In genomic region chr5:146447734-146448380, GRCh38 we compare ENCODE assay signal across 1 cellular context.
A peak's percentile ranks its signal among the peaks of the same experiment; 100 is the strongest.
TF ChIP-seq lines count a peak whose summit lies in the region.

No MANE protein-coding gene starts in this region.

TF ChIP-seq in K562, 482 proteins besides CTCF, POLR2A, EP300 and RAD21 (continued from another document and continues in another):
- TF ChIP-seq NKRF (IDR thresholded peaks at IDR 0.05; ENCODE audit: borderline replicate concordance) (peak; percentile 72), RERE (CRISPR knock-in tag; IDR thresholded peaks at IDR 0.05; ENCODE audit: borderline replicate concordance) (0 out of 2 replicates have a peak, but pooled peaks have one; percentile 61), PATZ1 (CRISPR knock-in tag; IDR thresholded peaks at IDR 0.05; ENCODE audit: borderline replicate concordance) (no peak), PHF21A (IDR thresholded peaks at IDR 0.05; ENCODE audit: borderline replicate concordance, low read depth) (no peak), MEF2A (IDR thresholded peaks at IDR 0.05; ENCODE audit: control insufficient read depth, low read depth, low read length) (no peak), ZNF589 (CRISPR knock-in tag; IDR thresholded peaks at IDR 0.05; ENCODE audit: low read depth) (no peak), ZFX (CRISPR knock-in tag; IDR thresholded peaks at IDR 0.05) (peak; percentile 29; the same call in 1 of the 2 replicates), CREM (IDR thresholded peaks at IDR 0.05; ENCODE audit: low read depth) (no peak), EGR1 (conservative IDR thresholded peaks at IDR 0.05) (no peak), DPF2 (IDR thresholded peaks at IDR 0.05) (0 out of 2 replicates have a peak, but pooled peaks have one; percentile 34), XRCC3 (IDR thresholded peaks at IDR 0.05) (no peak), CBX2 (IDR thresholded peaks at IDR 0.05; ENCODE audit: insufficient read depth, low read length, poor library complexity, severe bottlenecking) (no peak), BDP1 (IDR thresholded peaks at IDR 0.05; ENCODE audit: insufficient read depth, insufficient read length) (no peak), NELFE (IDR thresholded peaks at IDR 0.05; ENCODE audit: insufficient read depth, insufficient read length) (no peak), E2F8 (IDR thresholded peaks at IDR 0.05; ENCODE audit: low read depth, partially characterized antibody) (no peak), VEZF1 (CRISPR knock-in tag; IDR thresholded peaks at IDR 0.05) (no peak), SMAD2 (IDR thresholded peaks at IDR 0.05; ENCODE audit: low read depth, low read length) (no peak), NR2F6 (CRISPR knock-in tag; IDR thresholded peaks at IDR 0.05) (no peak), NFIC (IDR thresholded peaks at IDR 0.05) (no peak), RNF2 (IDR thresholded peaks at IDR 0.05) (no peak), YY1 (IDR thresholded peaks at IDR 0.05; ENCODE audit: borderline replicate concordance in 1 of 3, control insufficient read depth in 1 of 3, extremely low read depth in 1 of 3, insufficient read depth in 3 of 3, insufficient read length in 1 of 3, insufficient replicate concordance in 2 of 3, low read depth in 1 of 3, low read length in 2 of 3) (no peak), ATF1 (CRISPR knock-in tag; IDR thresholded peaks at IDR 0.05) (no peak), ATF1 (tag; IDR thresholded peaks at IDR 0.05) (no peak), KAT2B (IDR thresholded peaks at IDR 0.05; ENCODE audit: low read depth, low read length) (no peak), ZNF778 (CRISPR knock-in tag; IDR thresholded peaks at IDR 0.05) (no peak), CHAMP1 (IDR thresholded peaks at IDR 0.05) (no peak), FOXP4 (CRISPR knock-in tag; IDR thresholded peaks at IDR 0.05; ENCODE audit: borderline replicate concordance) (no peak), MBD2 (IDR thresholded peaks at IDR 0.05; ENCODE audit: borderline replicate concordance, low read depth) (no peak), ZNF512 (tag; IDR thresholded peaks at IDR 0.05) (no peak), NFIX (CRISPR knock-in tag; IDR thresholded peaks at IDR 0.05; ENCODE audit: low read depth) (no peak), ZNF354B (CRISPR knock-in tag; IDR thresholded peaks at IDR 0.05) (no peak), KAT7 (CRISPR knock-in tag; IDR thresholded peaks at IDR 0.05; ENCODE audit: borderline replicate concordance) (no peak), RCOR1 (IDR thresholded peaks at IDR 0.05; ENCODE audit: borderline replicate concordance in 1 of 2, low read depth in 2 of 2, low read length in 2 of 2) (0 out of 4 replicates have a peak, but pooled peaks of 1 of the 2 experiments have one; percentile 10)
